Comparison of ENCODE assay signal across 8 cellular contexts in the genomic region with DNA sequence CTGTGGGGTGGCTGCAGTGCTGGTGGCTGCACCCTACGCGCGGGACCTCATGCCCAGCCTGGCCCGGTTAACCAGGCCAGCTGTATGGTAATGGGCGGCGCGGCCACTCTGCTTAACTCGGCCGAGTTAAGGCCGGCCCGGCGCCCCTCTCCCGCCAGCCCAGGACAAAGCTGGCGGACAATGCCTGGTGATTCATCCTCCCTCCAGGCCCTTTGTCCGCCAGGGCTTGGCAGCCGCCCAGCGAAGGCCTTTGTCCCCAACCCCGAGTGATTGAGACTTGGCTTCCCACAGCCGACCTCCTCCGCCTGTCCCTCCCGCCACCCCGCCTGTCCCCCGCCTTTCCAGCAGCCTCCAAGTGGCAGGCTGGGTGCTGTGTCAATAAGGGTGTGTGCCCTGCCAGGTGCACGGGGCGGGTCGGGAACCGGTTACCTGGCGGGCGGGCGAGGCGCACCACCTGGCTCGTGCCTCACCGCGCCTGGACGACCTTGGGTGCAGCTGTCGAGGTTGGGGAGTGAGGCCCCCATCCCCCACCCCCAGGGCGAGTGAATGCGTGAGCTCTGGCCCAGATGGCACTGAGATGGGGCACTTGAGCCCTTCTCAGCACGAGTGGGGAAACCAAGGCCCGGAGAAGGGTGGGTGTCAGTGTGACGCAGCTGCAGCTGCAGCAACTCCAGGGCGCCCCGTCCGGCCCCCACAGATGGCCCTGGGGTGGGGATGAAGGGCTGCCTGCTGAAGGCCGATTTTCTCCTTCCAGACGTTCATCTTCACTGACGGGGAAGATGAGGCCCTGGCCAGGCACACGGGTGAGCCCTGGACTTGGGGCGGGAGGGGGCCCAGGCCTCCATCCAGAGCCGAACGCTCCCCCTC. TPM values are rescaled to one million over a fixed set of nuclear protein-coding genes. Genes with fewer than 3 reads are reported as not detected.
A peak's percentile ranks its signal among the peaks of the same experiment; 100 is the strongest.
DNase-seq lines count a peak whose midpoint lies in the region; ATAC-seq and TF ChIP-seq lines count a peak whose summit lies in the region.

No MANE protein-coding gene starts in this region.

- H3K4me3 Mint-ChIP-seq in activated CD4-positive, alpha-beta memory T cell treated with anti-CD3 and anti-CD28 coated beads, Interleukin-2, amount 10 ng/mL, durations not matched to agents 7 days and 5 days: peak overlapping the region; percentile 91
- H3K4me3 Mint-ChIP-seq in activated CD4-positive, alpha-beta memory T cell treated with anti-CD3 and anti-CD28 coated beads for 36 hours: no peak overlapping the region

- H4K20me1 ChIP-seq in PC-3 (ENCODE audit: low read length): no peaks in the 10 kb centered on the region

- peaks cover 8% of the 10 kb centered on the region for H3F3A ChIP-seq in PC-3 (ENCODE audit: low read length, unreplicated experiment)

- DNase-seq in activated CD4-positive, alpha-beta memory T cell treated with anti-CD3 and anti-CD28 coated beads, Interleukin-2, amount 10 ng/mL, durations not matched to agents 7 days and 5 days: no peak
- DNase-seq in activated CD4-positive, alpha-beta memory T cell treated with anti-CD3 and anti-CD28 coated beads for 36 hours: no peak
- DNase-seq in PC-3: peak; percentile 86
- peak; percentile 83 for DNase-seq in ecto neural progenitor cell (ENCODE audit: low spot score)
- peak; percentile 90 for DNase-seq in lower lobe of right lung
- peak; percentile 50 to 62 for DNase-seq in thyroid gland
- no peak for DNase-seq in GM19240 (ENCODE audit: insufficient read length, low spot score)

- CTCF ChIA-PET in activated CD4-positive, alpha-beta memory T cell treated with anti-CD3 and anti-CD28 coated beads, Interleukin-2, amount 10 ng/mL, durations not matched to agents 7 days and 5 days (lab: Charles Lee): no interaction called here
- CTCF ChIA-PET in activated CD4-positive, alpha-beta memory T cell treated with anti-CD3 and anti-CD28 coated beads for 36 hours (lab: Charles Lee): interaction anchor here (1.0 kb wide), 1 partner anchor 35 kb away, joined by 4 read pairs; no protein-coding TSS in a partner anchor
- CTCF ChIA-PET in PC-3 (lab: Charles Lee): interaction anchor here (0.6 to 1.2 kb wide), 2 partner anchors 12 to 29 kb away, joined by 3 read pairs; no protein-coding TSS in a partner anchor

- TF ChIP-seq CTCF in PC-3 (conservative IDR thresholded peaks at IDR 0.05; ENCODE audit: low read depth, low read length) (no peak), lower lobe of right lung (IDR thresholded peaks at IDR 0.05) (no peak), thyroid gland (IDR thresholded peaks at IDR 0.05) (no peak)

- no peaks in the 10 kb centered on the region for H3K27me3 ChIP-seq in PC-3 (ENCODE audit: low read length)
- H3K27me3 ChIP-seq in lower lobe of right lung (ENCODE audit: low read depth): no peaks in the 10 kb centered on the region
- peaks cover 7% of the 10 kb centered on the region for H3K27me3 ChIP-seq in thyroid gland

- peaks cover 54% of the 10 kb centered on the region for H3K4me1 Mint-ChIP-seq in activated CD4-positive, alpha-beta memory T cell treated with anti-CD3 and anti-CD28 coated beads, Interleukin-2, amount 10 ng/mL, durations not matched to agents 7 days and 5 days
- H3K4me1 Mint-ChIP-seq in activated CD4-positive, alpha-beta memory T cell treated with anti-CD3 and anti-CD28 coated beads for 36 hours (ENCODE audit: low read depth): peaks cover 53% of the 10 kb centered on the region

- H3K9me3 ChIP-seq in PC-3 (ENCODE audit: low read length): no peaks in the 10 kb centered on the region
- H3K9me3 ChIP-seq in lower lobe of right lung: no peaks in the 10 kb centered on the region
- no peaks in the 10 kb centered on the region for H3K9me3 ChIP-seq in thyroid gland

- no TSS peak for BruUV-seq in PC-3 (replicated peaks; lab: Mats Ljungman, UMichigan)

- H3K36me3 Mint-ChIP-seq in activated CD4-positive, alpha-beta memory T cell treated with anti-CD3 and anti-CD28 coated beads, Interleukin-2, amount 10 ng/mL, durations not matched to agents 7 days and 5 days (ENCODE audit: low read depth): peaks cover 55% of the 10 kb centered on the region
- H3K36me3 Mint-ChIP-seq in activated CD4-positive, alpha-beta memory T cell treated with anti-CD3 and anti-CD28 coated beads for 36 hours: peaks cover 10% of the 10 kb centered on the region

- H3K9me2 ChIP-seq in PC-3 (replicated peaks; ENCODE audit: low read length): no peaks in the 10 kb centered on the region

- H3K4me2 ChIP-seq in PC-3 (ENCODE audit: low read length): peak overlapping the region; percentile 97

- peak overlapping the region; percentile 23 for H3K27ac ChIP-seq in PC-3 (ENCODE audit: low read length)
- peak overlapping the region; percentile 92 for H3K27ac ChIP-seq in lower lobe of right lung
- peak overlapping the region in 2 of 3 donors; percentile 19 to 36 for H3K27ac ChIP-seq in thyroid gland

- intact Hi-C loops in activated CD4-positive, alpha-beta memory T cell treated with anti-CD3 and anti-CD28 coated beads for 36 hours (cut with micrococcal nuclease): loop anchor here (2.0 to 5.0 kb wide), 3 partner anchors 15 to 122 kb away; a partner anchor contains a TSS
- intact Hi-C loops in PC-3 (cut with micrococcal nuclease): loop anchor here (2.0 kb wide), 1 partner anchor 31 kb away; a partner anchor contains a TSS
- intact Hi-C loops in lower lobe of right lung (cut with DNase I): no loop called here
- intact Hi-C loops in thyroid gland (cut with DNase I): no loop called here

- H3K36me3 ChIP-seq in PC-3 (ENCODE audit: low read depth, low read length) (no peaks in the 10 kb centered on the region), lower lobe of right lung (peaks cover 42% of the 10 kb centered on the region), thyroid gland (no peaks in the 10 kb centered on the region)

- H3K4me1 ChIP-seq in PC-3 (ENCODE audit: insufficient read depth, low read length) (peaks cover 67% of the 10 kb centered on the region), lower lobe of right lung (peaks cover 90% of the 10 kb centered on the region), thyroid gland (peaks cover 28 to 61% of the 10 kb centered on the region in 2 donors)

- 37 to 43% methylated on average over 18 to 34 of the region's 51 CpGs for WGBS in thyroid gland, 2 donors

- peak overlapping the region; percentile 19; the same call in 1 of the 2 replicates for H2AFZ ChIP-seq in PC-3 (ENCODE audit: low read length)

- peaks cover 8% of the 10 kb centered on the region; the same call in 1 of the 2 replicates for H3K79me2 ChIP-seq in PC-3 (ENCODE audit: low read length)

- no peak overlapping the region; the same call in 1 of the 2 replicates for H3K9ac ChIP-seq in PC-3 (ENCODE audit: low read length)

- no peaks in the 10 kb centered on the region for H3K9me3 Mint-ChIP-seq in activated CD4-positive, alpha-beta memory T cell treated with anti-CD3 and anti-CD28 coated beads, Interleukin-2, amount 10 ng/mL, durations not matched to agents 7 days and 5 days
- no peaks in the 10 kb centered on the region for H3K9me3 Mint-ChIP-seq in activated CD4-positive, alpha-beta memory T cell treated with anti-CD3 and anti-CD28 coated beads for 36 hours

- peak; percentile 25 for ATAC-seq in PC-3
- ATAC-seq in lower lobe of right lung: peak; percentile 68 to 74
- ATAC-seq in GM19351 (IDR thresholded peaks at IDR 0.05; ENCODE audit: unreplicated experiment): no peak

- no peaks in the 10 kb centered on the region for H3K27me3 Mint-ChIP-seq in activated CD4-positive, alpha-beta memory T cell treated with anti-CD3 and anti-CD28 coated beads, Interleukin-2, amount 10 ng/mL, durations not matched to agents 7 days and 5 days
- no peaks in the 10 kb centered on the region for H3K27me3 Mint-ChIP-seq in activated CD4-positive, alpha-beta memory T cell treated with anti-CD3 and anti-CD28 coated beads for 36 hours

- no peak for TF ChIP-seq POLR2A in thyroid gland (IDR thresholded peaks at IDR 0.05)

- POLR2A ChIA-PET in activated CD4-positive, alpha-beta memory T cell treated with anti-CD3 and anti-CD28 coated beads, Interleukin-2, amount 10 ng/mL, durations not matched to agents 7 days and 5 days (lab: Charles Lee): interaction anchor here (0.8 to 6.6 kb wide), 2 partner anchors 14 to 23 kb away, joined by 3 to 80 read pairs; no protein-coding TSS in a partner anchor
- POLR2A ChIA-PET in activated CD4-positive, alpha-beta memory T cell treated with anti-CD3 and anti-CD28 coated beads for 36 hours (lab: Charles Lee): no interaction called here
- POLR2A ChIA-PET in PC-3 (lab: Charles Lee; ENCODE audit: unreplicated experiment): interaction anchor here (0.6 kb wide), 1 partner anchor 720 kb away, joined by 3 read pairs; no protein-coding TSS in a partner anchor

- H3K4me3 ChIP-seq in PC-3 (ENCODE audit: low read length) (peak overlapping the region; percentile 42; the same call in 1 of the 2 replicates), lower lobe of right lung (peak overlapping the region; percentile 77), thyroid gland (replicated peaks in 1 of 3) (no peak overlapping the region)

- H3K27ac Mint-ChIP-seq in activated CD4-positive, alpha-beta memory T cell treated with anti-CD3 and anti-CD28 coated beads, Interleukin-2, amount 10 ng/mL, durations not matched to agents 7 days and 5 days: no peak overlapping the region
- no peak overlapping the region for H3K27ac Mint-ChIP-seq in activated CD4-positive, alpha-beta memory T cell treated with anti-CD3 and anti-CD28 coated beads for 36 hours

RNA-seq across cellular contexts. Expression of a gene that starts 4.6 kb away (rescaled TPM):
- total RNA-seq in activated CD4-positive, alpha-beta memory T cell treated with anti-CD3 and anti-CD28 coated beads, Interleukin-2, amount 10 ng/mL, durations not matched to agents 7 days and 5 days: 100 to 1,000 TPM; 105 to 109 TPM
- total RNA-seq in activated CD4-positive, alpha-beta memory T cell treated with anti-CD3 and anti-CD28 coated beads for 36 hours: 10 to 100 TPM; 33.0 to 33.1 TPM
- total RNA-seq in PC-3 (2014; rRNA removed) (4.8 and 7.7 TPM in 2 replicates), lower lobe of right lung (42.6 TPM), thyroid gland (1 to 10 TPM; 3.8 to 6.1 (median 4.8) TPM)

RNA-seq across cellular contexts. Expression of a gene that starts 31.1 kb away (rescaled TPM):
- 10 to 100 TPM; 31.1 to 32.9 TPM for total RNA-seq in activated CD4-positive, alpha-beta memory T cell treated with anti-CD3 and anti-CD28 coated beads, Interleukin-2, amount 10 ng/mL, durations not matched to agents 7 days and 5 days
- 10 to 100 TPM; 33.5 to 33.6 TPM for total RNA-seq in activated CD4-positive, alpha-beta memory T cell treated with anti-CD3 and anti-CD28 coated beads for 36 hours
- total RNA-seq in PC-3 (2014; rRNA removed): 65.2 and 76.3 TPM in 2 replicates
- 24.4 TPM for total RNA-seq in lower lobe of right lung
- 10 to 100 TPM; 37.2 to 51.8 (median 45.6) TPM for total RNA-seq in thyroid gland

RNA-seq across cellular contexts. Expression of a gene that starts 34.6 kb away (rescaled TPM):
- total RNA-seq in activated CD4-positive, alpha-beta memory T cell treated with anti-CD3 and anti-CD28 coated beads, Interleukin-2, amount 10 ng/mL, durations not matched to agents 7 days and 5 days: 10 to 100 TPM; 12.7 to 14.0 TPM
- 10 to 100 TPM in 1 of 2 experiments, 1 to 10 TPM in 1; 8.5 to 10.7 TPM for total RNA-seq in activated CD4-positive, alpha-beta memory T cell treated with anti-CD3 and anti-CD28 coated beads for 36 hours
- total RNA-seq in PC-3 (2014; rRNA removed): 9.7 and 24.7 TPM in 2 replicates
- total RNA-seq in lower lobe of right lung: 32.0 TPM
- 10 to 100 TPM; 16.0 to 40.2 (median 37.2) TPM for total RNA-seq in thyroid gland

RNA-seq across cellular contexts. Expression of a gene that starts 48.0 kb away (rescaled TPM):
- not detected for total RNA-seq in activated CD4-positive, alpha-beta memory T cell treated with anti-CD3 and anti-CD28 coated beads, Interleukin-2, amount 10 ng/mL, durations not matched to agents 7 days and 5 days
- total RNA-seq in activated CD4-positive, alpha-beta memory T cell treated with anti-CD3 and anti-CD28 coated beads for 36 hours: not detected
- total RNA-seq in PC-3 (2014; rRNA removed) (not detected in 2 replicates), lower lobe of right lung (not detected), thyroid gland (not detected)

Comparison
In these comparisons a context has a peak if more than half of its experiments do, and no peak if none do; other contexts are left out.
1. DNase-seq: peak in PC-3 (single experiment), ecto neural progenitor cell (single experiment), lower lobe of right lung (single experiment) and thyroid gland (2 of 2); none in activated CD4-positive, alpha-beta memory T cell treated with anti-CD3 and anti-CD28 coated beads, Interleukin-2, amount 10 ng/mL, durations not matched to agents 7 days and 5 days (single experiment), activated CD4-positive, alpha-beta memory T cell treated with anti-CD3 and anti-CD28 coated beads for 36 hours (single experiment) and GM19240 (single experiment).
2. H3K27ac ChIP-seq: peak in every context shown above with its lines; median percentile 92 in lower lobe of right lung; 28 in thyroid gland; 23 in PC-3.
3. H3K4me3 ChIP-seq: peak in PC-3 (single experiment) and lower lobe of right lung (single experiment); none in thyroid gland (0 of 3).
4. intact Hi-C loops: an anchor here in activated CD4-positive, alpha-beta memory T cell treated with anti-CD3 and anti-CD28 coated beads for 36 hours (2.0 to 5.0 kb wide) and PC-3 (2.0 kb wide); none called in lower lobe of right lung and thyroid gland.